15 cellular contexts compared by ENCODE assay signal in the genomic region with DNA sequence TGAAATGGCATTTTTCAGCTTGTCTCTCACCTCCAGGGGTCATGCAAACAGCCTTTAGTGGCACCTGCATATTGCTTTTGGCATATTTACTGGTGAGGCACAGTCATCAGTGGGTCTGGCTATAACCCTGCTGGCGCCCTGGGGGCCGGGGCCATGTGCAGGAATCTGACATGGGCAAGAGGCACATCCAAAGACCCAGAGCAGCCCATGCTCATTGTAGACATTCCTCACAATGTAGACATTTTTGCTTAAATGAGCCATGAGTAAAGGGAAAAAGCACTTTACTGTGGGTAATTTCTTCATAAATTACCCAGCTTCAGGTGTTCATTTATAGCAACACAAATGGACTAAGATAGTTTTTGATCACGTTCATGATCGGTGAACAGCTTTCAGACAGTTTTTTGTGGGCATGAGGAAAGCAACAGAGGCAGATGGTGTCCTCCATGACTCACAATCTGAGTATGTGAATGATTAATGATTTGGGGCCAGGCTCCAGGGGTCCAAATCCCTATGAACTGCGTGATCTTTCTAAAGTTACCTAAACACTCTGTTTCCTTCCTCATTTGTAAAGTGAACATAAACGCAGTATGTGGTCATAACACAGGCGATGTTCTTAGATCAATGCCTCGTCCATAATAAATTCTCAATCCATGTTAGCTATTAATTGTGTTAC.
DNase-seq lines count a peak whose midpoint lies in the region; ATAC-seq and TF ChIP-seq lines count a peak whose summit lies in the region.
"Had no signal": no experiment of that assay in that cellular context is flagged by ENCODE, and none has a peak within 500 bp of the region (broad histone marks: within the 10 kb centered on the region; RNA-seq: fewer than 3 reads in every experiment).

No MANE protein-coding gene starts in this region.

- H3K27me3 Mint-ChIP-seq in glutamatergic neuron (ENCODE audit: unreplicated experiment): no peaks in the 10 kb centered on the region

- H3K9me3 Mint-ChIP-seq in glutamatergic neuron (ENCODE audit: unreplicated experiment): no peaks in the 10 kb centered on the region

- no peaks in the 10 kb centered on the region for H3K36me3 Mint-ChIP-seq in glutamatergic neuron (ENCODE audit: unreplicated experiment)

- peak overlapping the region; percentile 79 for H3K27ac Mint-ChIP-seq in glutamatergic neuron (ENCODE audit: unreplicated experiment)

- ATAC-seq in HG02981 (IDR thresholded peaks at IDR 0.05; ENCODE audit: unreplicated experiment) (no peak), HG03460 (IDR thresholded peaks at IDR 0.05; ENCODE audit: unreplicated experiment) (no peak)

- peak overlapping the region; percentile 13 for H3K4me3 Mint-ChIP-seq in glutamatergic neuron (ENCODE audit: unreplicated experiment)

- TF ChIP-seq CTCF in glutamatergic neuron (IDR thresholded peaks at IDR 0.05; ENCODE audit: partially characterized antibody, unreplicated experiment): no peak

- no peak overlapping the region for H3K4me3 ChIP-seq in skeletal muscle cell (ENCODE audit: low read depth, low read length)
- H3K4me3 ChIP-seq: BLaER1 treated with 17β-estradiol and CSF1 and Interleukin-3, amounts not matched to agents 10 nM and 100 nM; heart left ventricle; lung; ovary had no signal

- DNase-seq in GM03348 (ENCODE audit: low spot score) (peak; percentile 27), RPMI7951 (ENCODE audit: low read depth) (peak; percentile 56), glutamatergic neuron (no peak), skeletal muscle cell (ENCODE audit: low read depth) (peak; percentile 56), NCI-H748 treated with DMSO at 0.1 percent for 48 hours (lab: John Stamatoyannopoulos, UW) (no peak), HUDEP-2 (lab: John Stamatoyannopoulos, UW; ENCODE audit: unreplicated experiment in 76 of 76) (no peak)
- DNase-seq: NCI-H1092; ovary; stimulated activated CD4-positive, alpha-beta T cell treated with anti-CD3 and anti-CD28 coated beads, Interleukin-4, amount 100 ng/mL, for 24 hours; stimulated activated naive CD4-positive, alpha-beta T cell had no signal

- H3K4me1 Mint-ChIP-seq in glutamatergic neuron (ENCODE audit: low read depth, unreplicated experiment): peaks cover 12% of the 10 kb centered on the region

Comparison
In these comparisons a context has a peak if more than half of its experiments do, and no peak if none do; other contexts are left out.
1. DNase-seq: peak in GM03348 (single experiment), RPMI7951 (single experiment) and skeletal muscle cell (single experiment); none in glutamatergic neuron (single experiment), NCI-H748 treated with DMSO at 0.1 percent for 48 hours (single experiment) and HUDEP-2 (0 of 76).